ENCODE assay signal across 1 cellular context in genomic region chr10:96089670-96090462, GRCh38.
TF ChIP-seq lines count a peak whose summit lies in the region.

No MANE protein-coding gene starts in this region.

TF ChIP-seq in HepG2, 621 proteins besides CTCF, POLR2A, EP300 and RAD21 (continued from another document and continues in another):
- peak in 1 of 2 experiments; percentile 84; a peak in 1 of 4 replicates for TF ChIP-seq KLF16 (CRISPR knock-in tag; IDR thresholded peaks at IDR 0.05)
- TF ChIP-seq ETV5 (CRISPR knock-in tag; IDR thresholded peaks at IDR 0.05; ENCODE audit: borderline replicate concordance): peak; percentile 95
- TF ChIP-seq NR0B2 (CRISPR knock-in tag; IDR thresholded peaks at IDR 0.05): no peak
- TF ChIP-seq BRCA1 (CRISPR knock-in tag; IDR thresholded peaks at IDR 0.05): no peak
- peak; percentile 83; the same call in 1 of the 2 replicates for TF ChIP-seq ZNF761 (CRISPR knock-in tag; conservative IDR thresholded peaks at IDR 0.05)
- no peak for TF ChIP-seq HMGA1 (CRISPR knock-in tag; conservative IDR thresholded peaks at IDR 0.05)
- TF ChIP-seq MATR3 (CRISPR knock-in tag; IDR thresholded peaks at IDR 0.05): no peak
- TF ChIP-seq ZNF749 (CRISPR knock-in tag; IDR thresholded peaks at IDR 0.05; ENCODE audit: borderline replicate concordance): no peak; the same call in 1 of the 2 replicates
- no peak for TF ChIP-seq JDP2 (CRISPR knock-in tag; IDR thresholded peaks at IDR 0.05; ENCODE audit: borderline replicate concordance)
- TF ChIP-seq ZNF317 (CRISPR knock-in tag; IDR thresholded peaks at IDR 0.05): peak; percentile 52; the same call in 1 of the 2 replicates
- TF ChIP-seq SOX6 (IDR thresholded peaks at IDR 0.05): no peak
- peak; percentile 82 for TF ChIP-seq SOX6 (CRISPR knock-in tag; IDR thresholded peaks at IDR 0.05)
- 0 out of 2 replicates have a peak, but pooled peaks have one; percentile 85 for TF ChIP-seq ZNF878 (CRISPR knock-in tag; IDR thresholded peaks at IDR 0.05)
- TF ChIP-seq ZNF430 (CRISPR knock-in tag; IDR thresholded peaks at IDR 0.05): peak; percentile 71
- TF ChIP-seq CHD2 (IDR thresholded peaks at IDR 0.05; ENCODE audit: low read depth, low read length): peak; percentile 88
- no peak for TF ChIP-seq PRMT3 (CRISPR knock-in tag; IDR thresholded peaks at IDR 0.05; ENCODE audit: borderline replicate concordance, low read depth)
- peak; percentile 52; the same call in 1 of the 2 replicates for TF ChIP-seq ELK4 (CRISPR knock-in tag; IDR thresholded peaks at IDR 0.05; ENCODE audit: borderline replicate concordance)
- peak; percentile 95 for TF ChIP-seq YEATS4 (CRISPR knock-in tag; IDR thresholded peaks at IDR 0.05; ENCODE audit: borderline replicate concordance)
- peak; percentile 57 for TF ChIP-seq AGO2 (optimal IDR thresholded peaks at IDR 0.05; ENCODE audit: low read depth, low read length)
- TF ChIP-seq ZFP36 (IDR thresholded peaks at IDR 0.05; ENCODE audit: borderline replicate concordance, low read depth, low read length, partially characterized antibody): no peak
- TF ChIP-seq ATF6 (CRISPR knock-in tag; conservative IDR thresholded peaks at IDR 0.05): no peak
- TF ChIP-seq PLSCR1 (CRISPR knock-in tag; IDR thresholded peaks at IDR 0.05; ENCODE audit: borderline replicate concordance): no peak
- no peak for TF ChIP-seq ZBTB10 (CRISPR knock-in tag; IDR thresholded peaks at IDR 0.05; ENCODE audit: borderline replicate concordance)
- no peak; the same call in 1 of the 2 replicates for TF ChIP-seq MXD4 (CRISPR knock-in tag; IDR thresholded peaks at IDR 0.05)
- peak; percentile 52 for TF ChIP-seq U2AF1 (optimal IDR thresholded peaks at IDR 0.05; ENCODE audit: low read depth, low read length)
- TF ChIP-seq PHB2 (IDR thresholded peaks at IDR 0.05; ENCODE audit: partially characterized antibody): no peak
- TF ChIP-seq ZMYM2 (CRISPR knock-in tag; IDR thresholded peaks at IDR 0.05): no peak
- TF ChIP-seq ZNF784 (CRISPR knock-in tag; IDR thresholded peaks at IDR 0.05; ENCODE audit: borderline replicate concordance): peak; percentile 81; the same call in 1 of the 2 replicates
- peak; percentile 33; the same call in 1 of the 2 replicates for TF ChIP-seq ZNF879 (CRISPR knock-in tag; IDR thresholded peaks at IDR 0.05)
- TF ChIP-seq BCLAF1 (IDR thresholded peaks at IDR 0.05): no peak
- TF ChIP-seq ZNF318 (CRISPR knock-in tag; IDR thresholded peaks at IDR 0.05): no peak
- no peak for TF ChIP-seq ZFP37 (CRISPR knock-in tag; IDR thresholded peaks at IDR 0.05; ENCODE audit: borderline replicate concordance)
- no peak for TF ChIP-seq FUBP1 (CRISPR knock-in tag; IDR thresholded peaks at IDR 0.05; ENCODE audit: borderline replicate concordance)
- TF ChIP-seq STAT5B (CRISPR knock-in tag; IDR thresholded peaks at IDR 0.05): peak; percentile 54; the same call in 1 of the 2 replicates
- TF ChIP-seq HNRNPK (IDR thresholded peaks at IDR 0.05; ENCODE audit: low read depth, low read length, poor library complexity, severe bottlenecking): no peak
